24 cellular contexts compared by ENCODE assay signal in the genomic region with DNA sequence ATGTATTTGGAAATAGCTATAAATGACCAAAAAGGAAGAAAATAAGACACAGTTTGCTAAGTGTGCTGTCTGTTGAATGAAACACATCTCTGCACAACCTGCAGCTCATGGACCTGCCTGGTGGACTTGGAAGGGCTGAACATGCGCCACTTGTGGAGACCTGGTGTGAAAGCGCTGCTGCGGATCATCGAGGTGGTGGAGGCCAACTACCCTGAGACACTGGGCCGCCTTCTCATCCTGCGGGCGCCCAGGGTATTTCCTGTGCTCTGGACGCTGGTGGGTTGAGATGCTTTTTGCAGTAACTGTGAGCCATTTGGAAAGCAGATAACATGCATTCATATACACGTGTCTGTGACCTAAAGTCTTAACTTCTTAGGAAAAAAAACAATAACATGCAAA.
DNase-seq lines count a peak whose midpoint lies in the region; ATAC-seq and TF ChIP-seq lines count a peak whose summit lies in the region.
"Had no signal": no experiment of that assay in that cellular context is flagged by ENCODE, and none has a peak within 500 bp of the region (broad histone marks: within the 10 kb centered on the region; RNA-seq: fewer than 3 reads in every experiment).

No MANE protein-coding gene starts in this region.

- no peak overlapping the region for H3K9ac ChIP-seq in BLaER1
- H3K9ac ChIP-seq: parathyroid adenoma had no signal

- no peak for TF ChIP-seq POLR2A in tibial nerve (IDR thresholded peaks at IDR 0.05)

- POLR2A ChIA-PET in RWPE1 (lab: Yijun Ruan, JAX; ENCODE audit: low non-redundant PET): no interaction called here

- H3K27me3 ChIP-seq in BLaER1 (no peaks in the 10 kb centered on the region), tibial nerve (no peaks in the 10 kb centered on the region)
- H3K27me3 ChIP-seq: suprapubic skin had no signal

- H3K36me3 ChIP-seq in BLaER1 (peaks cover 92% of the 10 kb centered on the region), mesodermal cell (ENCODE audit: control insufficient read depth, insufficient read depth, low read length) (peaks cover 90% of the 10 kb centered on the region), tibial nerve (peaks cover 2 to 99% (median 21%) of the 10 kb centered on the region in 3 donors)

- H4K20me1 ChIP-seq in BLaER1: no peaks in the 10 kb centered on the region

- no peak overlapping the region for H3K27ac ChIP-seq in BLaER1
- peak overlapping the region; percentile 78 for H3K27ac ChIP-seq in mesodermal cell (ENCODE audit: low read depth, low read length, severe bottlenecking)
- H3K27ac ChIP-seq in tibial nerve: peak overlapping the region in 2 of 4 donors; percentile 17 to 18
- H3K27ac ChIP-seq in RWPE1: no peak overlapping the region
- H3K27ac ChIP-seq: parathyroid adenoma, suprapubic skin had no signal

- 98 to 100% methylated on average over 5 to 8 of the region's 9 CpGs for WGBS in mesodermal cell (ENCODE audit: insufficient coverage in 2 of 2), 2 experiments
- WGBS in tibial nerve, 2 donors: 77 to 84% methylated on average over 9 of the region's 9 CpGs

- TF ChIP-seq CTCF in choroid plexus epithelial cell (conservative IDR thresholded peaks at IDR 0.05; ENCODE audit: low read depth, low read length) (no peak), tibial nerve (IDR thresholded peaks at IDR 0.05) (no peak), RWPE1 (conservative IDR thresholded peaks at IDR 0.05; ENCODE audit: low read depth) (no peak)

- CTCF ChIA-PET in RWPE1 (lab: Yijun Ruan, JAX): no interaction called here

- DNase-seq in choroid plexus epithelial cell (ENCODE audit: low read depth) (peak; percentile 33), tibial nerve (ENCODE audit: low spot score in 2 of 2) (no peak), RWPE1 (ENCODE audit: low spot score) (no peak)
- DNase-seq: activated CD4-positive, CD25-positive, alpha-beta regulatory T cell treated with anti-CD3 and anti-CD28 coated beads, Interleukin-2, amount 50 U/mL, for 72 hours; activated CD8-positive, alpha-beta memory T cell treated with anti-CD3 and anti-CD28 coated beads for 24 hours; activated naive CD4-positive, alpha-beta T cell treated with anti-CD3 and anti-CD28 coated beads, Interleukin-2, amount 50 U/mL, for 16 hours; activated T-cell treated with anti-CD3 and anti-CD28 coated beads, Interleukin-2, amount 50 U/mL, for 4 hours; CD8-positive, alpha-beta T cell; central memory CD4-positive, alpha-beta T cell; foreskin melanocyte; kidney; NCI-H1694 treated with DMSO at 0.1 percent for 48 hours; NCI-H774; nephron progenitor cell; SHP77 treated with DMSO at 0.1 percent for 48 hours; SW 1271 had no signal

- H3K9me3 ChIP-seq in BLaER1: no peaks in the 10 kb centered on the region
- H3K9me3 ChIP-seq in mesodermal cell (ENCODE audit: control insufficient read depth, low read length): no peaks in the 10 kb centered on the region
- H3K9me3 ChIP-seq in tibial nerve: no peaks in the 10 kb centered on the region
- H3K9me3 ChIP-seq: HAP-1, suprapubic skin had no signal

- ATAC-seq in GM18520 (IDR thresholded peaks at IDR 0.05; ENCODE audit: unreplicated experiment) (peak; percentile 11), HG03108 (IDR thresholded peaks at IDR 0.05; ENCODE audit: unreplicated experiment) (no peak), HG02938 (IDR thresholded peaks at IDR 0.05; ENCODE audit: unreplicated experiment) (no peak)
- ATAC-seq: activated T-cell treated with anti-CD3 and anti-CD28 coated beads, Interleukin-2, amount 50 U/mL, for 4 hours; CD8-positive, alpha-beta T cell had no signal

- H3K4me2 ChIP-seq in BLaER1: peak overlapping the region; percentile 54

- no peak for TF ChIP-seq EP300 in tibial nerve (IDR thresholded peaks at IDR 0.05)

- H3K4me1 ChIP-seq in BLaER1 (peaks cover 43% of the 10 kb centered on the region), mesodermal cell (ENCODE audit: control insufficient read depth, insufficient read depth, low read length, poor library complexity, severe bottlenecking) (peaks cover 45% of the 10 kb centered on the region), tibial nerve (peaks cover 0 to 41% (median 14%) of the 10 kb centered on the region in 4 donors)
- H3K4me1 ChIP-seq: HAP-1, parathyroid adenoma had no signal

- H3K4me3 ChIP-seq in BLaER1 (no peak overlapping the region), choroid plexus epithelial cell (ENCODE audit: low read depth, low read length) (no peak overlapping the region), mesodermal cell (ENCODE audit: extremely low read depth, insufficient read depth, low read length, poor library complexity, severe bottlenecking) (no peak overlapping the region), tibial nerve (no peak overlapping the region)
- H3K4me3 ChIP-seq: HAP-1, suprapubic skin had no signal
